ENCODE assay signal across 8 cellular contexts in the genomic region with DNA sequence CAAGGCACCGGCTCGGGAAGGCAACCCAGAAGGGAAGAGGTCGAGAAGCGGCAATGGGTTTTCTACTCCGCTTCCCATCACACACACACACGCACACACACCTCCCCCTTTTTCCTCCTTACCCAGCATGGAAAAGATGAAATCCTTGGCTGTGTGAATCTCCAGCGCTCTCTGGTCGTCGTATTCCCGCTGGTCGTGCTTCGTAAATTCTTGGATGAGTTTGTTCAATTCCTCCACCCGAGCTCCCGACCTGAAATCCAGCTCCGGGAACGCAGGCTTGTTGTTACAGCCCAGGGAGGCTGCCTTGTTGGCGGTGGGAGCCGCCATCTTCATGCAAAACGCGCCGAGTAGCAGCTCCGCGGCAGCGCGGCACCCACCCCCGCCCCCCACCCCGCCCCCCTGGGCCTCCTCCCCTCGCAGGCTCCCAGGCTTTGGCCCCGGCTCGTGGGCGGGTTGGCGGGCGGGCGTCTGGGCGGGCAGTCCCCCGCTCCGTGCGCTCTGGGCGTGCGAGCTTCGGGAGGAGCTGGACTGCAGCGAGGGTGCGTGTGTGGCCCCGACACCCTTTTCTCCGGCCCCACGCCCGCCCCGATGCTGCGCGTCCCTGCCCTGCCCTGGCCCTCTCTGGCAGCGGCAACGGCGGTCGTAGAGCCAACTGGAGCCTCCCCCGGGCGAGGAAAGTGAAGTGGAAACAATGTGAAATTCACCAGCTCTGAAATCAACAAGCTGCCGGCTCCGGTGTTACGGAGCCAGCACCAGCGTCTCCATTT. TPM values are rescaled to one million over a fixed set of nuclear protein-coding genes. Genes with fewer than 3 reads are reported as not detected.
A peak's percentile ranks its signal among the peaks of the same experiment; 100 is the strongest.
DNase-seq lines count a peak whose midpoint lies in the region; ATAC-seq lines count a peak whose summit lies in the region.

A gene with protein sequence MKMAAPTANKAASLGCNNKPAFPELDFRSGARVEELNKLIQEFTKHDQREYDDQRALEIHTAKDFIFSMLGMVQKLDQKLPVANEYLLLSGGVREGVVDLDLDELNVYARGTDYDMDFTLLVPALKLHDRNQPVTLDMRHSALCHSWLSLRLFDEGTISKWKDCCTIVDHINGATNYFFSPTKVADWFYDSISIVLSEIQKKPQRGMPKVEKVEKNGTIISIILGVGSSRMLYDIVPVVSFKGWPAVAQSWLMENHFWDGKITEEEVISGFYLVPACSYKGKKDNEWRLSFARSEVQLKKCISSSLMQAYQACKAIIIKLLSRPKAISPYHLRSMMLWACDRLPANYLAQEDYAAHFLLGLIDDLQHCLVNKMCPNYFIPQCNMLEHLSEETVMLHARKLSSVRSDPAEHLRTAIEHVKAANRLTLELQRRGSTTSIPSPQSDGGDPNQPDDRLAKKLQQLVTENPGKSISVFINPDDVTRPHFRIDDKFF (minus strand): TSS at position 349 of the 767 bp plus-strand sequence. CDS start 16 bp downstream, at position 333.

- ATAC-seq in GM19025 (IDR thresholded peaks at IDR 0.05; ENCODE audit: low read depth, unreplicated experiment) (peak; percentile 54), HG03135 (IDR thresholded peaks at IDR 0.05; ENCODE audit: unreplicated experiment) (peak; percentile 58), left colon (peak; percentile 86)

- DNase-seq in AG08396 (ENCODE audit: low spot score) (peak; percentile 94), NCI-H2227 (lab: John Stamatoyannopoulos, UW; ENCODE audit: unreplicated experiment) (peak; percentile 91), dedifferentiated amniotic fluid mesenchymal stem cell (ENCODE audit: extremely low spot score) (peak; percentile 84), left colon (peak; percentile 69 to 74)
- DNase-seq in activated CD4-positive, alpha-beta T cell treated with anti-CD3 and anti-CD28 coated beads for 48 hours: peak; percentile 66
- peak; percentile 54 for DNase-seq in stimulated activated CD4-positive, alpha-beta T cell treated with anti-CD3 and anti-CD28 coated beads, Interleukin-1b, Interleukin-23, amount 100 ng/mL, for 48 hours

- intact Hi-C loops in left colon (cut with DNase I, micrococcal nuclease): loop anchor here in 1 of 2 donors (5.0 kb wide), 1 partner anchor 100 kb away; no protein-coding TSS in a partner anchor

RNA-seq across cellular contexts. Expression of the gene that starts here (rescaled TPM):
- total RNA-seq in left colon: 1 to 10 TPM; 2.8 to 5.2 TPM

Comparison
In these comparisons a context has a peak if more than half of its experiments do, and no peak if none do; other contexts are left out.
1. Peak in every context shown above with its lines: DNase-seq and ATAC-seq.